Comparison of ENCODE assay signal across 8 cellular contexts in the genomic region with DNA sequence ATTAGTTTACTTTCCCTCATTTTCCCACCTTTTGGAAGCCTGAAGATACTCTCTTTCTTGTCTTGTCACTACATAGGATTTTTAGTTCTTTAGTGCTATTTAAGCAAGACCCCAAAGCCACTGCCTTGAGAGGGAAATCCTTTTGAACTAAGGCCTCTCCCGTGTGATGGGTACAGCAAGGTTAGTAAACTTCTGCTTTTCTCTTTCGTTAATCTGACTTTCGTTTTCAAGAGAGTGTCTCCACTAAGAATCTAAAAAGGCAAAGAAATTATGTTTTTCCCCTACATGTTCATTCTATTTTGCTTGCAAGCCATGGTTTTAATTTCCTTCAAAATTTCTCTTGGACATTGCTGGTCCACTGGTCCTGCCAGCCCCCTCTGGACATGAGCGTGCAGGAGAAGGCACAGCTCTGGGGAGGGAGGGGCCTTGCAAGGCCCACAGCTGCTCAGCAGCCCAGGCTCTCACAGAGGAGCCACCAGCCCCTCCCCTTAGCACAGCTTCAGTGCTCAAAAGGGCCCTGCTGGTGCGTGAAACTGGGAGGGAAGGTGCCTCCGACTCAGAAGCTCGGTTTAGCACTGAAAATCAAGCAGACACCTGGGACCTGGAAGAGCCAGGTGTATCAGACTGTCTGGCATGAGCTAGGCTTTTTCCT.
DNase-seq lines count a peak whose midpoint lies in the region; ATAC-seq and TF ChIP-seq lines count a peak whose summit lies in the region.

No MANE protein-coding gene starts in this region.

- DNase-seq in stimulated activated CD4-positive, alpha-beta T cell treated with anti-CD3 and anti-CD28 coated beads, Interleukin-15, amount 100 ng/mL, for 24 hours, result peak; percentile 7
- no peak for DNase-seq in stimulated activated CD4-positive, alpha-beta T cell treated with anti-CD3 and anti-CD28 coated beads, Interleukin-4, amount 100 ng/mL, for 24 hours
- DNase-seq in NCI-H774 (lab: John Stamatoyannopoulos, UW), result peak; percentile 11
- DNase-seq in effector memory CD4-positive, alpha-beta T cell, result no peak
- DNase-seq in suprapubic skin (ENCODE audit: low spot score in 2 of 2), result no peak
- DNase-seq in NCI-H2196 (lab: John Stamatoyannopoulos, UW; ENCODE audit: unreplicated experiment), result no peak
- no peak for DNase-seq in Right ventricle myocardium inferior (ENCODE audit: missing footprints)

- ATAC-seq in HG02763 (IDR thresholded peaks at IDR 0.05; ENCODE audit: unreplicated experiment), result peak; percentile 96
- ATAC-seq in Right ventricle myocardium inferior, result no peak

- no peak overlapping the region for H3K27ac ChIP-seq in effector memory CD4-positive, alpha-beta T cell (ENCODE audit: insufficient read depth, low read length, poor library complexity, severe bottlenecking)
- no peak overlapping the region for H3K27ac ChIP-seq in suprapubic skin

- 69% methylated on average over 6 of the region's 7 CpGs for WGBS in suprapubic skin

- TF ChIP-seq EP300 in suprapubic skin (IDR thresholded peaks at IDR 0.05), result no peak

- no peak for TF ChIP-seq POLR2A in suprapubic skin (IDR thresholded peaks at IDR 0.05)

- H3K4me3 ChIP-seq in effector memory CD4-positive, alpha-beta T cell (ENCODE audit: insufficient read depth, low read depth, low read length, poor library complexity, severe bottlenecking), result peak overlapping the region; percentile 34
- peak overlapping the region; percentile 25 for H3K4me3 ChIP-seq in suprapubic skin

- no peaks in the 10 kb centered on the region for H3K9me3 ChIP-seq in effector memory CD4-positive, alpha-beta T cell (ENCODE audit: control insufficient read depth, low read length)
- H3K9me3 ChIP-seq in suprapubic skin, result no peaks in the 10 kb centered on the region

- H3K36me3 ChIP-seq in effector memory CD4-positive, alpha-beta T cell (ENCODE audit: control insufficient read depth, insufficient read depth, low read length), result no peaks in the 10 kb centered on the region
- no peaks in the 10 kb centered on the region for H3K36me3 ChIP-seq in suprapubic skin

- no peaks in the 10 kb centered on the region for H3K27me3 ChIP-seq in effector memory CD4-positive, alpha-beta T cell (replicated peaks; ENCODE audit: control insufficient read depth, insufficient read depth, low read length, poor library complexity, severe bottlenecking)
- H3K27me3 ChIP-seq in suprapubic skin, result no peaks in the 10 kb centered on the region

- no peaks in the 10 kb centered on the region for H3K4me1 ChIP-seq in effector memory CD4-positive, alpha-beta T cell (ENCODE audit: control insufficient read depth, insufficient read depth, low read length, poor library complexity, severe bottlenecking)
- H3K4me1 ChIP-seq in suprapubic skin, result no peaks in the 10 kb centered on the region

- TF ChIP-seq CTCF in suprapubic skin (IDR thresholded peaks at IDR 0.05), result no peak

- intact Hi-C loops in Right ventricle myocardium inferior (cut with DNase I), result no loop called here

Comparison
In these comparisons a context has a peak if more than half of its experiments do, and no peak if none do; other contexts are left out.
1. DNase-seq: peak in stimulated activated CD4-positive, alpha-beta T cell treated with anti-CD3 and anti-CD28 coated beads, Interleukin-15, amount 100 ng/mL, for 24 hours (single experiment) and NCI-H774 (single experiment); none in stimulated activated CD4-positive, alpha-beta T cell treated with anti-CD3 and anti-CD28 coated beads, Interleukin-4, amount 100 ng/mL, for 24 hours (single experiment), effector memory CD4-positive, alpha-beta T cell (0 of 3), suprapubic skin (0 of 2), NCI-H2196 (single experiment) and Right ventricle myocardium inferior (single experiment).